Comparison of ENCODE assay signal across 13 cellular contexts in the genomic region with DNA sequence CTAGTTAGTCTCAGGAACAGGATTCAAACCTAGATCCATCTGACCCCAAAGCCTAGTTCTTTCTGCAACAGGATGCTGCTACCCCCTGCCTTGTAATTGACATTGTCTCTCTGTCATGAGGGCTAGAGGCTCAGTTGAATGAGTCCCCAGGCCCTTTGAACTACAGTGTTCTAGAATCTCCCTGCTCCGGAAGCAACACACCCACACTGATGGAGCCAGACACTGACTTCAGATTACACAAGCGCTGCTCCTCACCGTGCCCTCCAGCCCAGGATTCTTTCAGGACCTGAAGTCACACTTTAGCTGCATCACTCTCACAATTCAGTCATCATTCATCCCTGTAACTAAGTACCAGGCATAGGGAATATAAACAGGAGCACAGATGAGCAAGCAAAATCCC.
DNase-seq lines count a peak whose midpoint lies in the region; ATAC-seq and TF ChIP-seq lines count a peak whose summit lies in the region.
"Had no signal": no experiment of that assay in that cellular context is flagged by ENCODE, and none has a peak within 500 bp of the region (broad histone marks: within the 10 kb centered on the region; RNA-seq: fewer than 3 reads in every experiment).

No MANE protein-coding gene starts in this region.

- no peak overlapping the region for H3K27ac ChIP-seq in upper lobe of right lung
- H3K27ac ChIP-seq in coronary artery = no peak overlapping the region

- peak in 4 of 6 experiments; percentile 3 to 17 (median 10) for DNase-seq in stimulated activated naive CD4-positive, alpha-beta T cell (lab: John Stamatoyannopoulos, UW)
- no peak for DNase-seq in stimulated activated naive CD4-positive, alpha-beta T cell treated with Interleukin-2 at 50 U/mL for 16 hours (lab: John Stamatoyannopoulos, UW)
- DNase-seq in amniotic epithelial cell (ENCODE audit: low read depth) (peak; percentile 26), medulla oblongata (ENCODE audit: extremely low spot score) (peak; percentile 41), upper lobe of right lung (no peak), coronary artery (ENCODE audit: low spot score) (no peak), MG63 (no peak)
- DNase-seq: activated CD8-positive, alpha-beta memory T cell treated with anti-CD3 and anti-CD28 coated beads, Interleukin-2, amount 50 U/mL, for 48 hours; C1 segment of cervical spinal cord; effector memory CD4-positive, alpha-beta T cell; NCI-H1048; NCI-H748 treated with DMSO at 0.1 percent for 48 hours had no signal

- H3K9me3 ChIP-seq in upper lobe of right lung (no peaks in the 10 kb centered on the region), MG63 (no peaks in the 10 kb centered on the region)

- intact Hi-C loops in upper lobe of right lung (cut with DNase I) = no loop called here

- no peaks in the 10 kb centered on the region for H3K27me3 ChIP-seq in upper lobe of right lung
- no peaks in the 10 kb centered on the region for H3K27me3 ChIP-seq in MG63

- ATAC-seq in upper lobe of right lung (peak; percentile 68), HG02885 (IDR thresholded peaks at IDR 0.05; ENCODE audit: poor library complexity, unreplicated experiment) (no peak)

- H3K36me3 ChIP-seq in upper lobe of right lung (no peaks in the 10 kb centered on the region), MG63 (no peaks in the 10 kb centered on the region)

- H3K4me1 ChIP-seq in upper lobe of right lung = peaks cover 2% of the 10 kb centered on the region

- H3K4me3 ChIP-seq in upper lobe of right lung = no peak overlapping the region
- H3K4me3 ChIP-seq in coronary artery = no peak overlapping the region
- no peak overlapping the region for H3K4me3 ChIP-seq in MG63

- TF ChIP-seq CTCF in upper lobe of right lung (IDR thresholded peaks at IDR 0.05) = no peak
- no peak for TF ChIP-seq CTCF in coronary artery (IDR thresholded peaks at IDR 0.05)

Comparison
In these comparisons a context has a peak if more than half of its experiments do, and no peak if none do; other contexts are left out.
1. DNase-seq: peak in stimulated activated naive CD4-positive, alpha-beta T cell (4 of 6), amniotic epithelial cell (single experiment) and medulla oblongata (single experiment); none in stimulated activated naive CD4-positive, alpha-beta T cell treated with Interleukin-2 at 50 U/mL for 16 hours (single experiment), upper lobe of right lung (single experiment), coronary artery (single experiment) and MG63 (single experiment).